ENCODE assay signal across 1 cellular context in genomic region chr6:142413111-142413510, GRCh38.
TF ChIP-seq lines count a peak whose summit lies in the region.

No MANE protein-coding gene starts in this region.

TF ChIP-seq in SK-N-SH, 30 proteins besides CTCF, POLR2A, EP300 and RAD21 (continued from another document):
- TF ChIP-seq, protein P1, sequence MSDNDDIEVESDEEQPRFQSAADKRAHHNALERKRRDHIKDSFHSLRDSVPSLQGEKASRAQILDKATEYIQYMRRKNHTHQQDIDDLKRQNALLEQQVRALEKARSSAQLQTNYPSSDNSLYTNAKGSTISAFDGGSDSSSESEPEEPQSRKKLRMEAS (IDR thresholded peaks at IDR 0.05; ENCODE audit: low read depth), result no peak
- TF ChIP-seq, protein P2, sequence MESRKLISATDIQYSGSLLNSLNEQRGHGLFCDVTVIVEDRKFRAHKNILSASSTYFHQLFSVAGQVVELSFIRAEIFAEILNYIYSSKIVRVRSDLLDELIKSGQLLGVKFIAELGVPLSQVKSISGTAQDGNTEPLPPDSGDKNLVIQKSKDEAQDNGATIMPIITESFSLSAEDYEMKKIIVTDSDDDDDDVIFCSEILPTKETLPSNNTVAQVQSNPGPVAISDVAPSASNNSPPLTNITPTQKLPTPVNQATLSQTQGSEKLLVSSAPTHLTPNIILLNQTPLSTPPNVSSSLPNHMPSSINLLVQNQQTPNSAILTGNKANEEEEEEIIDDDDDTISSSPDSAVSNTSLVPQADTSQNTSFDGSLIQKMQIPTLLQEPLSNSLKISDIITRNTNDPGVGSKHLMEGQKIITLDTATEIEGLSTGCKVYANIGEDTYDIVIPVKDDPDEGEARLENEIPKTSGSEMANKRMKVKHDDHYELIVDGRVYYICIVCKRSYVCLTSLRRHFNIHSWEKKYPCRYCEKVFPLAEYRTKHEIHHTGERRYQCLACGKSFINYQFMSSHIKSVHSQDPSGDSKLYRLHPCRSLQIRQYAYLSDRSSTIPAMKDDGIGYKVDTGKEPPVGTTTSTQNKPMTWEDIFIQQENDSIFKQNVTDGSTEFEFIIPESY (IDR thresholded peaks at IDR 0.05; ENCODE audit: borderline replicate concordance, low read depth), result no peak
- TF ChIP-seq RFX5 (IDR thresholded peaks at IDR 0.05; ENCODE audit: low read length) (no peak), YY1 (IDR thresholded peaks at IDR 0.05; ENCODE audit: low read depth) (no peak), FOXM1 (IDR thresholded peaks at IDR 0.05; ENCODE audit: low read depth) (no peak), ELF1 (IDR thresholded peaks at IDR 0.05) (no peak)
